Comparison of ENCODE assay signal across 8 cellular contexts in genomic region chr9:130938652-130939404, GRCh38. TPM values are rescaled to one million over a fixed set of nuclear protein-coding genes. Genes with fewer than 3 reads are reported as not detected.
DNase-seq lines count a peak whose midpoint lies in the region; FAIRE-seq and TF ChIP-seq lines count a peak whose summit lies in the region.

A gene with protein sequence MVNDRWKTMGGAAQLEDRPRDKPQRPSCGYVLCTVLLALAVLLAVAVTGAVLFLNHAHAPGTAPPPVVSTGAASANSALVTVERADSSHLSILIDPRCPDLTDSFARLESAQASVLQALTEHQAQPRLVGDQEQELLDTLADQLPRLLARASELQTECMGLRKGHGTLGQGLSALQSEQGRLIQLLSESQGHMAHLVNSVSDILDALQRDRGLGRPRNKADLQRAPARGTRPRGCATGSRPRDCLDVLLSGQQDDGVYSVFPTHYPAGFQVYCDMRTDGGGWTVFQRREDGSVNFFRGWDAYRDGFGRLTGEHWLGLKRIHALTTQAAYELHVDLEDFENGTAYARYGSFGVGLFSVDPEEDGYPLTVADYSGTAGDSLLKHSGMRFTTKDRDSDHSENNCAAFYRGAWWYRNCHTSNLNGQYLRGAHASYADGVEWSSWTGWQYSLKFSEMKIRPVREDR (minus strand): TSS chr9:130939247. CDS start chr9:130938607, 640 bp downstream.

- H3K4me2 ChIP-seq in endothelial cell of umbilical vein (ENCODE audit: insufficient read depth, low read length): peak within 1 kb of the TSS; percentile 30

- dilution Hi-C loops in endothelial cell of umbilical vein (cut with MboI; ENCODE audit: extremely low pct_ligation_motif_present, low sequenced_read_pairs): no loop called here

- no TSS peak for BruUV-seq in endothelial cell of umbilical vein (replicated peaks; lab: Mats Ljungman, UMichigan)

- no peak for FAIRE-seq in endothelial cell of umbilical vein (lab: Jason Lieb, UNC)

- H4K20me1 ChIP-seq in endothelial cell of umbilical vein (replicated peaks; ENCODE audit: control insufficient read depth, extremely low read depth, insufficient read depth, low read length): no peaks in the 10 kb centered on the region

- in situ Hi-C loops in SK-MEL-5 (cut with HindIII; ENCODE audit: low pct_unique_long_range_greater_than_20kb, low sequenced_read_pairs): no loop called here
- in situ Hi-C loops in G401 (cut with HindIII; ENCODE audit: low sequenced_read_pairs): no loop called here

- intact Hi-C loops in endothelial cell of umbilical vein (cut with micrococcal nuclease): loop anchor here (1.0 kb wide), 1 partner anchor 23 kb away; no protein-coding TSS in a partner anchor

- no peaks in the 10 kb centered on the region for H3K79me2 ChIP-seq in endothelial cell of umbilical vein (ENCODE audit: control insufficient read depth, insufficient read depth, low read length)

- no peak for TF ChIP-seq POLR2A in endothelial cell of umbilical vein (IDR thresholded peaks at IDR 0.05; ENCODE audit: low read depth, low read length)

- H3K27me3 ChIP-seq in endothelial cell of umbilical vein (ENCODE audit: control insufficient read depth in 2 of 2, insufficient read depth in 2 of 2, low read length in 2 of 2) (peaks cover 24 to 35% of the 10 kb centered on the region in 2 experiments), neuron (ENCODE audit: insufficient read depth, low read length) (peaks cover 73% of the 10 kb centered on the region)

- peak within 1 kb of the TSS; percentile 47 for H2AFZ ChIP-seq in endothelial cell of umbilical vein (ENCODE audit: low read depth, low read length)
- H2AFZ ChIP-seq in neuron (ENCODE audit: low read depth, low read length): peak within 1 kb of the TSS; percentile 74

- TF ChIP-seq CTCF in AG09309 (IDR thresholded peaks at IDR 0.05; ENCODE audit: control insufficient read depth, insufficient read depth, low read depth, low read length, missing control alignments) (peak; percentile 25), endothelial cell of umbilical vein (IDR thresholded peaks at IDR 0.05; ENCODE audit: extremely low read depth in 1 of 2, insufficient read depth in 1 of 2, low read depth in 1 of 2, low read length in 2 of 2) (peak; percentile 17 to 20)

- POLR2A ChIA-PET in endothelial cell of umbilical vein (lab: Charles Lee): no interaction called here

- no peak within 1 kb of the TSS for H3K9ac ChIP-seq in endothelial cell of umbilical vein (replicated peaks; ENCODE audit: extremely low read depth, insufficient read depth, low read length)

- H3K4me3 ChIP-seq in AG09309 (ENCODE audit: control insufficient read depth, low read depth, low read length) (peak within 1 kb of the TSS; percentile 55), endothelial cell of umbilical vein (replicated peaks in 1 of 3; ENCODE audit: insufficient read depth in 1 of 3, low read depth in 1 of 3, low read length in 3 of 3) (peak within 1 kb of the TSS; percentile 26 to 69 (median 37)), neuron (ENCODE audit: low read length) (peak within 1 kb of the TSS; percentile 49)

- DNase-seq in AG09309 (ENCODE audit: low read depth) (no peak), GM19238 (ENCODE audit: insufficient read length, low spot score) (peak; percentile 56), SK-MEL-5 (ENCODE audit: low read depth, low spot score) (peak; percentile 24), endothelial cell of umbilical vein (ENCODE audit: low read depth, low spot score) (peak; percentile 13), G401 (ENCODE audit: low spot score) (no peak)
- no peak for DNase-seq in activated effector memory CD4-positive, alpha-beta T cell treated with Interleukin-2 at 50 U/mL for 16 hours
- no peak for DNase-seq in activated effector memory CD4-positive, alpha-beta T cell treated with anti-CD3 and anti-CD28 coated beads, Interleukin-2, amount 50 U/mL, for 16 hours

- H3K36me3 ChIP-seq in endothelial cell of umbilical vein (ENCODE audit: control insufficient read depth in 2 of 2, extremely low read depth in 1 of 2, insufficient read depth in 2 of 2, low read length in 2 of 2): no peaks in the 10 kb centered on the region
- H3K36me3 ChIP-seq in neuron (ENCODE audit: insufficient read depth, low read length): no peaks in the 10 kb centered on the region

- H3K9me3 ChIP-seq in endothelial cell of umbilical vein (replicated peaks; ENCODE audit: control insufficient read depth, insufficient read depth, low read length) (no peaks in the 10 kb centered on the region), neuron (ENCODE audit: low read length) (no peaks in the 10 kb centered on the region)

- CTCF ChIA-PET in endothelial cell of umbilical vein (lab: Charles Lee): interaction anchor here (0.8 to 1.1 kb wide), 7 partner anchors 13 to 232 kb away, joined by 3 to 13 read pairs (median 3); no protein-coding TSS in a partner anchor

- H3K27ac ChIP-seq in endothelial cell of umbilical vein (ENCODE audit: insufficient read depth, low read depth, low read length): no peak within 1 kb of the TSS

- peaks cover 3% of the 10 kb centered on the region for H3K4me1 ChIP-seq in endothelial cell of umbilical vein (ENCODE audit: control insufficient read depth, extremely low read depth, insufficient read depth, low read length)
- peaks cover 12% of the 10 kb centered on the region for H3K4me1 ChIP-seq in neuron (ENCODE audit: insufficient read depth, low read length)

- H3K9me1 ChIP-seq in endothelial cell of umbilical vein (replicated peaks; ENCODE audit: control insufficient read depth, extremely low read depth, insufficient read depth, low read length): no peaks in the 10 kb centered on the region

TF ChIP-seq in endothelial cell of umbilical vein, 7 proteins besides CTCF, POLR2A, EP300 and RAD21:
- no peak for TF ChIP-seq GATA2 (IDR thresholded peaks at IDR 0.05; ENCODE audit: insufficient read depth, insufficient read length, low read depth, low read length)
- TF ChIP-seq POLR2AphosphoS5 (IDR thresholded peaks at IDR 0.05; ENCODE audit: insufficient read depth, low read depth, low read length): peak; percentile 13
- peak; percentile 56 for TF ChIP-seq EZH2 (IDR thresholded peaks at IDR 0.05; ENCODE audit: borderline replicate concordance, low read depth, low read length, severe bottlenecking)
- no peak for TF ChIP-seq FOS (IDR thresholded peaks at IDR 0.05; ENCODE audit: borderline replicate concordance, insufficient read depth, low read length)
- TF ChIP-seq MYC (IDR thresholded peaks at IDR 0.05; ENCODE audit: low read depth, low read length): no peak
- TF ChIP-seq JUN (IDR thresholded peaks at IDR 0.05; ENCODE audit: borderline replicate concordance, insufficient read depth, insufficient read length, low read depth): no peak

RNA-seq across cellular contexts. Expression of the gene that starts here (rescaled TPM):
- 0.26 and 0.67 TPM in 2 replicates for total RNA-seq in SK-MEL-5 (2014; rRNA removed; shearing (Covaris generic))
- polyA plus RNA-seq in SK-MEL-5 (2015; cell fraction: cytosol; rRNA removed): 2.7 TPM in 2 replicates
- polyA plus RNA-seq in SK-MEL-5 (2015; cell fraction: nucleus; rRNA removed): 0.51 and 1.6 TPM in 2 replicates
- not detected in 2 replicates for total RNA-seq in endothelial cell of umbilical vein
- 0.14 and 0.29 TPM in 2 replicates for polyA plus RNA-seq in endothelial cell of umbilical vein
- 0.31 and 0.32 TPM in 2 replicates for polyA plus RNA-seq in endothelial cell of umbilical vein (2011; cell fraction: cytosol; rRNA removed)
- polyA plus RNA-seq in endothelial cell of umbilical vein (2011; cell fraction: nucleus; rRNA removed): not detected in 2 replicates
- 0.29 and 0.44 TPM in 2 replicates for polyA plus RNA-seq in endothelial cell of umbilical vein (2012)
- not detected in 2 replicates for polyA minus RNA-seq in endothelial cell of umbilical vein
- polyA minus RNA-seq in endothelial cell of umbilical vein (2011; cell fraction: cytosol; rRNA and poly(A)+ RNA removed): 14.6 TPM
- polyA minus RNA-seq in endothelial cell of umbilical vein (2011; cell fraction: nucleus; rRNA and poly(A)+ RNA removed): not detected in 2 replicates
- total RNA-seq in G401 (2014; rRNA removed; shearing (Covaris generic)): 2.4 and 2.6 TPM in 2 replicates

Comparison
In these comparisons a context has a peak if more than half of its experiments do, and no peak if none do; other contexts are left out.
1. DNase-seq: peak in GM19238 (single experiment), SK-MEL-5 (single experiment) and endothelial cell of umbilical vein (single experiment); none in AG09309 (single experiment), activated effector memory CD4-positive, alpha-beta T cell treated with Interleukin-2 at 50 U/mL for 16 hours (single experiment), G401 (single experiment) and activated effector memory CD4-positive, alpha-beta T cell treated with anti-CD3 and anti-CD28 coated beads, Interleukin-2, amount 50 U/mL, for 16 hours (single experiment).
2. Peak in every context shown above with its lines, with median percentiles within 50 percentile points of each other: H3K4me3 ChIP-seq.